Comparison of ENCODE assay signal across 7 cellular contexts in the genomic region with DNA sequence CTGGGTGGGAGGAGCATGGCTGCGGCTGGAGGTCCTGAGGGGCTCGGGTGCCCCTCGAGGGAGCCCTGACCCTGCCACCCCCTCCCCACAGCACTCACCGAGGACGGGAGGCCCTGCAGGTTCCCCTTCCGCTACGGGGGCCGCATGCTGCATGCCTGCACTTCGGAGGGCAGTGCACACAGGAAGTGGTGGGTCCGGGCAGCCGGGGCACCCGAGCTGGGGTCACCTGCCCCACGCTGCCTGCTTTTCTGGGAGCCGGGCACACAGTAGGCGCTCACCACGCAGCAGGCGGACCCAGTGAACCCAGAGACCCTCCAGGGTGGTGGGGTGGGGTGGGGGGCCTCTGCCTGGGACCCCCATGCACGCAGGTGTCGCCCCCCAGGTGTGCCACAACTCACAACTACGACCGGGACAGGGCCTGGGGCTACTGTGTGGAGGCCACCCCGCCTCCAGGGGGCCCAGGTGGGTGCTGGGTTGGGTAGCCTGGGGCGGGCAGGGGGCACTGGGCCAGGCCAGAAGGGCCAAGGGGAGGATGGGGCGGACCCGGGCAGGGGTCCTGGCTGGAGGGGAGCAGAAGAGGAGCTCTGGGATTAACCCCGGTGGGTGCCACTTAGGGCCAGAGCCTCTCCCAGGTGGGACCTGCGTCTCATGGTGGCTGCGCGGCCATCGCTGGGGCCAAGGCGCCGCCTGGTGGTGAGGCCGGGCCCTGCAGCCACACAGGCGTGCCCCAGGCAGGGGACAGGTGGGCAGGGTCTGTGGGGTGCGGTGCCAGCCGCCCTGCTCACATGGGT.
DNase-seq lines count a peak whose midpoint lies in the region; ATAC-seq and TF ChIP-seq lines count a peak whose summit lies in the region.

No MANE protein-coding gene starts in this region.

- H3K27me3 ChIP-seq in iPS DF 6.9 (ENCODE audit: control insufficient read depth, insufficient read depth, low read length), result no peaks in the 10 kb centered on the region

- H3K4me1 ChIP-seq in iPS DF 6.9 (ENCODE audit: control insufficient read depth, insufficient read depth, low read length), result no peaks in the 10 kb centered on the region

- H3K9me3 ChIP-seq in iPS DF 6.9 (ENCODE audit: control insufficient read depth, insufficient read depth, low read length), result no peaks in the 10 kb centered on the region

- ATAC-seq in HG03442 (IDR thresholded peaks at IDR 0.05; ENCODE audit: unreplicated experiment), result peak; percentile 59

- no peaks in the 10 kb centered on the region for H3K36me3 ChIP-seq in iPS DF 6.9 (ENCODE audit: control insufficient read depth, insufficient read depth, low read length)

- no CpG with 5 or more reads among the region's 36 CpGs for WGBS in iPS DF 6.9 (ENCODE audit: insufficient coverage, insufficient read length)

- peak; percentile 96 for TF ChIP-seq CTCF in GM12873 (IDR thresholded peaks at IDR 0.05; ENCODE audit: insufficient read depth, low read depth, low read length, missing control alignments)

- DNase-seq in T follicular helper cell (ENCODE audit: low read depth) (peak; percentile 42), iPS DF 6.9 (ENCODE audit: low read depth, low spot score) (peak; percentile 25), DMS79 (lab: John Stamatoyannopoulos, UW) (no peak)
- DNase-seq in activated naive CD8-positive, alpha-beta T cell treated with anti-CD3 and anti-CD28 coated beads, Interleukin-2, amount 50 U/mL, for 16 hours (ENCODE audit: low read depth, low spot score), result peak; percentile 35
- peak; percentile 67 for DNase-seq in stimulated activated CD4-positive, alpha-beta T cell treated with anti-CD3 and anti-CD28 coated beads, Interleukin-4, amount 100 ng/mL, for 1 hour

- no peak overlapping the region for H3K4me3 ChIP-seq in iPS DF 6.9 (ENCODE audit: low read length)

- H3K27ac ChIP-seq in iPS DF 6.9 (ENCODE audit: low read length), result no peak overlapping the region
